1 cellular context compared by ENCODE assay signal in the genomic region with DNA sequence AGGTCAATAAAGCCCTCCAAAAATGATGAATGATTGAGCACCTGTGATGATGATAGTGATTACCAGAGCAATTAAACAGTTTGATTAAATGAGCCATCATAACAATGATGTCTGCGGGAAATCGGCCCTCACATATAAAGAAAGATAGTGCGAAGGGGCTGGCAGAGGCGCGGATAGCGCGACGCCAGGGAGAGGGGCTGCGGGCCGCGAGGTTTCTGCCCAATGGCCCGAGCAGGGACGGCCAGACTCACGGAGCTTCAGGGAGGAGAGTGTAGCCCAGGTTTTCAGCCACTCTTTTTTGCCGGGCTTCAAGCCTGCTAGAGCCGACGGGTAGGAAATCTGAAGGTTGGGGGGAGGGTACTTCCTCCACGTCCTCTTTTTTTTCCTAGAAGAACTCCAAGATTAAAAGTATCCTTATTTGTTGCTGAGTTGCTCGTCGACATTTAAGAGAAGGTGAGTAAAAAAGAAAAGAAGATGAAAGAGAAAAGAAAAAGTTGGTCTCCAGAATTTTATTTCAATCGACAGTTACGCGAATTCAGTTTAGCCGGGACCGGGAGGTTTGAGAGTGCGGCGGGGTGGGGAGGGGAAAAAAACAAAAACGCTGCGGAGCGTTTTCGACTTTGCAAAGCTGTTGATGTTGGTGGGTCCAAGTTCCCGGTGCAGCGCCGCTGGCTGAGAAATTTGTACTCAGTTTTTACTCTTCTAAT.
A peak's percentile ranks its signal among the peaks of the same experiment; 100 is the strongest.
TF ChIP-seq lines count a peak whose summit lies in the region.

No MANE protein-coding gene starts in this region.

TF ChIP-seq in K562, 482 proteins besides CTCF, POLR2A, EP300 and RAD21 (continued from another document and continues in another):
- TF ChIP-seq L3MBTL2 (IDR thresholded peaks at IDR 0.05) (peak; percentile 34; the same call in 1 of the 2 replicates), MCM3 (IDR thresholded peaks at IDR 0.05) (no peak), ZSCAN29 (IDR thresholded peaks at IDR 0.05) (no peak), RBM14 (IDR thresholded peaks at IDR 0.05; ENCODE audit: borderline replicate concordance, insufficient read depth, low read depth, low read length) (no peak), ATF1 (CRISPR knock-in tag; IDR thresholded peaks at IDR 0.05) (no peak), ATF1 (tag; IDR thresholded peaks at IDR 0.05) (no peak), DNMT1 (IDR thresholded peaks at IDR 0.05) (no peak), MCM2 (IDR thresholded peaks at IDR 0.05; ENCODE audit: low read depth) (no peak), PHF21A (IDR thresholded peaks at IDR 0.05; ENCODE audit: borderline replicate concordance, low read depth) (no peak), SREBF1 (IDR thresholded peaks at IDR 0.05; ENCODE audit: borderline replicate concordance, low read depth, low read length) (no peak), CEBPZ (IDR thresholded peaks at IDR 0.05; ENCODE audit: borderline replicate concordance, low read depth, low read length) (no peak), ZNF512 (tag; IDR thresholded peaks at IDR 0.05) (peak; percentile 54), CCNT2 (IDR thresholded peaks at IDR 0.05; ENCODE audit: borderline replicate concordance, extremely low read depth, insufficient read length, low read depth, low read length) (no peak), PCBP2 (IDR thresholded peaks at IDR 0.05; ENCODE audit: low read depth, low read length, poor library complexity, severe bottlenecking) (no peak), TOE1 (IDR thresholded peaks at IDR 0.05; ENCODE audit: borderline replicate concordance) (0 out of 2 replicates have a peak, but pooled peaks have one; percentile 19), TOE1 (CRISPR knock-in tag; IDR thresholded peaks at IDR 0.05; ENCODE audit: borderline replicate concordance, low read depth) (no peak), ZNF23 (CRISPR knock-in tag; IDR thresholded peaks at IDR 0.05) (no peak), ZBTB5 (IDR thresholded peaks at IDR 0.05) (no peak), ZBTB2 (IDR thresholded peaks at IDR 0.05) (no peak), PTBP1 (IDR thresholded peaks at IDR 0.05; ENCODE audit: low read depth, low read length) (no peak), MAFG (tag; conservative IDR thresholded peaks at IDR 0.05) (no peak), CREM (IDR thresholded peaks at IDR 0.05; ENCODE audit: low read depth) (no peak), FOXA3 (CRISPR knock-in tag; conservative IDR thresholded peaks at IDR 0.05 in 1 of 2, IDR thresholded peaks at IDR 0.05 in 1 of 2) (no peak), RCOR1 (IDR thresholded peaks at IDR 0.05; ENCODE audit: borderline replicate concordance in 1 of 2, low read depth in 2 of 2, low read length in 2 of 2) (no peak), ZNF668 (CRISPR knock-in tag; IDR thresholded peaks at IDR 0.05) (no peak), HINFP (tag; conservative IDR thresholded peaks at IDR 0.05; ENCODE audit: low read depth) (0 out of 2 replicates have a peak, but pooled peaks have one; percentile 34), CBFA2T2 (conservative IDR thresholded peaks at IDR 0.05) (no peak), CHAMP1 (IDR thresholded peaks at IDR 0.05) (peak; percentile 16; the same call in 1 of the 2 replicates), SREBF2 (CRISPR knock-in tag; IDR thresholded peaks at IDR 0.05) (no peak), BRCA1 (IDR thresholded peaks at IDR 0.05) (no peak), BRCA1 (CRISPR knock-in tag; IDR thresholded peaks at IDR 0.05) (no peak), CAMTA2 (CRISPR knock-in tag; conservative IDR thresholded peaks at IDR 0.05) (no peak), ZNF444 (CRISPR knock-in tag; IDR thresholded peaks at IDR 0.05) (no peak), BRD4 (IDR thresholded peaks at IDR 0.05) (0 out of 2 replicates have a peak, but pooled peaks have one; percentile 56)
- TF ChIP-seq, protein P1, sequence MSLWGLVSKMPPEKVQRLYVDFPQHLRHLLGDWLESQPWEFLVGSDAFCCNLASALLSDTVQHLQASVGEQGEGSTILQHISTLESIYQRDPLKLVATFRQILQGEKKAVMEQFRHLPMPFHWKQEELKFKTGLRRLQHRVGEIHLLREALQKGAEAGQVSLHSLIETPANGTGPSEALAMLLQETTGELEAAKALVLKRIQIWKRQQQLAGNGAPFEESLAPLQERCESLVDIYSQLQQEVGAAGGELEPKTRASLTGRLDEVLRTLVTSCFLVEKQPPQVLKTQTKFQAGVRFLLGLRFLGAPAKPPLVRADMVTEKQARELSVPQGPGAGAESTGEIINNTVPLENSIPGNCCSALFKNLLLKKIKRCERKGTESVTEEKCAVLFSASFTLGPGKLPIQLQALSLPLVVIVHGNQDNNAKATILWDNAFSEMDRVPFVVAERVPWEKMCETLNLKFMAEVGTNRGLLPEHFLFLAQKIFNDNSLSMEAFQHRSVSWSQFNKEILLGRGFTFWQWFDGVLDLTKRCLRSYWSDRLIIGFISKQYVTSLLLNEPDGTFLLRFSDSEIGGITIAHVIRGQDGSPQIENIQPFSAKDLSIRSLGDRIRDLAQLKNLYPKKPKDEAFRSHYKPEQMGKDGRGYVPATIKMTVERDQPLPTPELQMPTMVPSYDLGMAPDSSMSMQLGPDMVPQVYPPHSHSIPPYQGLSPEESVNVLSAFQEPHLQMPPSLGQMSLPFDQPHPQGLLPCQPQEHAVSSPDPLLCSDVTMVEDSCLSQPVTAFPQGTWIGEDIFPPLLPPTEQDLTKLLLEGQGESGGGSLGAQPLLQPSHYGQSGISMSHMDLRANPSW (CRISPR knock-in tag; IDR thresholded peaks at IDR 0.05), result no peak
- TF ChIP-seq, protein P2, sequence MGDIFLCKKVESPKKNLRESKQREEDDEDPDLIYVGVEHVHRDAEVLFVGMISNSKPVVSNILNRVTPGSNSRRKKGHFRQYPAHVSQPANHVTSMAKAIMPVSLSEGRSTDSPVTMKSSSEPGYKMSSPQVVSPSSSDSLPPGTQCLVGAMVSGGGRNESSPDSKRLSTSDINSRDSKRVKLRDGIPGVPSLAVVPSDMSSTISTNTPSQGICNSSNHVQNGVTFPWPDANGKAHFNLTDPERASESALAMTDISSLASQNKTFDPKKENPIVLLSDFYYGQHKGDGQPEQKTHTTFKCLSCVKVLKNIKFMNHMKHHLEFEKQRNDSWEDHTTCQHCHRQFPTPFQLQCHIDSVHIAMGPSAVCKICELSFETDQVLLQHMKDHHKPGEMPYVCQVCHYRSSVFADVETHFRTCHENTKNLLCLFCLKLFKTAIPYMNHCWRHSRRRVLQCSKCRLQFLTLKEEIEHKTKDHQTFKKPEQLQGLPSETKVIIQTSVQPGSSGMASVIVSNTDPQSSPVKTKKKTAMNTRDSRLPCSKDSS (IDR thresholded peaks at IDR 0.05; ENCODE audit: low read depth, partially characterized antibody), result no peak
- TF ChIP-seq, protein P3, sequence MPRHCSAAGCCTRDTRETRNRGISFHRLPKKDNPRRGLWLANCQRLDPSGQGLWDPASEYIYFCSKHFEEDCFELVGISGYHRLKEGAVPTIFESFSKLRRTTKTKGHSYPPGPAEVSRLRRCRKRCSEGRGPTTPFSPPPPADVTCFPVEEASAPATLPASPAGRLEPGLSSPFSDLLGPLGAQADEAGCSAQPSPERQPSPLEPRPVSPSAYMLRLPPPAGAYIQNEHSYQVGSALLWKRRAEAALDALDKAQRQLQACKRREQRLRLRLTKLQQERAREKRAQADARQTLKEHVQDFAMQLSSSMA (CRISPR knock-in tag; IDR thresholded peaks at IDR 0.05), result no peak
